12 cellular contexts compared by ENCODE assay signal in genomic region chr6:14734052-14734415, GRCh38.
DNase-seq lines count a peak whose midpoint lies in the region; TF ChIP-seq lines count a peak whose summit lies in the region.
"Had no signal": no experiment of that assay in that cellular context is flagged by ENCODE, and none has a peak within 500 bp of the region (broad histone marks: within the 10 kb centered on the region; RNA-seq: fewer than 3 reads in every experiment).

No MANE protein-coding gene starts in this region.

- in situ Hi-C loops in brain microvascular endothelial cell (cut with HindIII; ENCODE audit: low pct_ligation_motif_present, low sequenced_read_pairs) = no loop called here

- no peak overlapping the region for H3K23ac ChIP-seq in trophoblast cell (ENCODE audit: low read length)

- no peak for TF ChIP-seq CTCF in brain microvascular endothelial cell (IDR thresholded peaks at IDR 0.05; ENCODE audit: low read depth, low read length, missing control alignments)
- TF ChIP-seq CTCF in spleen (IDR thresholded peaks at IDR 0.05 in 8 of 11, conservative IDR thresholded peaks at IDR 0.05 in 3 of 11) = no peak

- no peak overlapping the region for H3K4ac ChIP-seq in trophoblast cell (ENCODE audit: low read depth, low read length)

- H2BK5ac ChIP-seq in trophoblast cell (ENCODE audit: low read depth, low read length, poor library complexity) = peak overlapping the region; percentile 20

- no peaks in the 10 kb centered on the region for H3K79me2 ChIP-seq in trophoblast cell (ENCODE audit: control insufficient read depth, insufficient read depth, low read length, poor library complexity)

- TF ChIP-seq POLR2A in spleen (IDR thresholded peaks at IDR 0.05) = no peak

- no peak overlapping the region for H4K12ac ChIP-seq in trophoblast cell (ENCODE audit: low read depth, low read length)

- no peak overlapping the region for H3K4me2 ChIP-seq in trophoblast cell (ENCODE audit: low read length)

- H3K4me3 Mint-ChIP-seq in T-helper 2 cell treated with Interferon-gamma antibody and Interleukin-4, amounts not matched to agents 5 μg/mL and 100 μg/mL, for 36 hours = peak overlapping the region; percentile 55

- peaks cover 11 to 15% of the 10 kb centered on the region in 2 experiments for H3K4me1 ChIP-seq in trophoblast cell (ENCODE audit: control insufficient read depth in 1 of 2, insufficient read depth in 2 of 2, low read length in 2 of 2)
- H3K4me1 ChIP-seq in spleen = peaks cover 28 to 97% (median 61%) of the 10 kb centered on the region in 6 donors

- peak overlapping the region; percentile 34 for H3K14ac ChIP-seq in trophoblast cell (ENCODE audit: low read length)

- H3K9me3 ChIP-seq in trophoblast cell (ENCODE audit: insufficient read depth, low read depth, low read length) (no peaks in the 10 kb centered on the region), spleen (no peaks in the 10 kb centered on the region)
- H3K9me3 ChIP-seq: upper lobe of right lung had no signal

- H4K91ac ChIP-seq in trophoblast cell (ENCODE audit: low read depth, low read length) = peak overlapping the region; percentile 32

- peak overlapping the region; percentile 76 for H3K27ac Mint-ChIP-seq in T-helper 2 cell treated with Interferon-gamma antibody and Interleukin-4, amounts not matched to agents 5 μg/mL and 100 μg/mL, for 36 hours

- H2AFZ ChIP-seq in trophoblast cell (ENCODE audit: insufficient read depth, low read length, poor library complexity) = no peak overlapping the region

- H3K18ac ChIP-seq in trophoblast cell (ENCODE audit: low read length) = no peak overlapping the region

- no peak overlapping the region for H3K9ac ChIP-seq in trophoblast cell (ENCODE audit: low read length)

- WGBS in trophoblast cell (ENCODE audit: extremely low coverage, insufficient coverage, insufficient read length) = no CpG with 5 or more reads among the region's 2 CpGs
- WGBS in spleen, 5 donors = 76 to 95% (median 88%) methylated on average over 2 of the region's 2 CpGs

- H3K36me3 ChIP-seq in brain microvascular endothelial cell (replicated peaks) (no peaks in the 10 kb centered on the region), trophoblast cell (ENCODE audit: control insufficient read depth in 1 of 2, insufficient read depth in 2 of 2, low read length in 2 of 2) (no peaks in the 10 kb centered on the region), spleen (no peaks in the 10 kb centered on the region)
- H3K36me3 ChIP-seq: upper lobe of right lung had no signal

- H3K79me1 ChIP-seq in trophoblast cell (ENCODE audit: low read length) = peaks cover 9% of the 10 kb centered on the region

- intact Hi-C loops in spleen (cut with DNase I; ENCODE audit: low total_unique reads) = no loop called here

- peak overlapping the region; percentile 51 for H2BK12ac ChIP-seq in trophoblast cell (ENCODE audit: low read length)

- H3K27me3 ChIP-seq in brain microvascular endothelial cell (replicated peaks) (no peaks in the 10 kb centered on the region), trophoblast cell (ENCODE audit: insufficient read depth, low read length) (no peaks in the 10 kb centered on the region), spleen (replicated peaks in 1 of 7) (no peaks in the 10 kb centered on the region)
- H3K27me3 ChIP-seq: upper lobe of right lung had no signal

- peaks cover 10% of the 10 kb centered on the region for H3K9me3 Mint-ChIP-seq in T-helper 2 cell treated with Interferon-gamma antibody and Interleukin-4, amounts not matched to agents 5 μg/mL and 100 μg/mL, for 36 hours

- peaks cover 85% of the 10 kb centered on the region for H3K4me1 Mint-ChIP-seq in T-helper 2 cell treated with Interferon-gamma antibody and Interleukin-4, amounts not matched to agents 5 μg/mL and 100 μg/mL, for 36 hours (ENCODE audit: low read depth)

- H4K8ac ChIP-seq in trophoblast cell (ENCODE audit: low read depth, low read length) = no peak overlapping the region

- peak overlapping the region; percentile 5 for H2BK120ac ChIP-seq in trophoblast cell (ENCODE audit: insufficient read depth, low read length, poor library complexity)

- H3K27ac ChIP-seq in brain microvascular endothelial cell (peak overlapping the region; percentile 83), trophoblast cell (ENCODE audit: low read depth, low read length) (no peak overlapping the region), spleen (peak overlapping the region in 4 of 8 donors; percentile 16 to 78 (median 74))

- H3K4me3 ChIP-seq in brain microvascular endothelial cell (ENCODE audit: low read depth, low read length) (no peak overlapping the region), trophoblast cell (ENCODE audit: low read depth, low read length) (no peak overlapping the region), spleen (peak overlapping the region in 1 of 8 donors; percentile 34)
- H3K4me3 ChIP-seq: upper lobe of right lung had no signal

- peaks cover 13% of the 10 kb centered on the region for H3K36me3 Mint-ChIP-seq in T-helper 2 cell treated with Interferon-gamma antibody and Interleukin-4, amounts not matched to agents 5 μg/mL and 100 μg/mL, for 36 hours (ENCODE audit: low read depth)

- no peak for DNase-seq in T-helper 2 cell treated with Interferon-gamma antibody and Interleukin-4, amounts not matched to agents 5 μg/mL and 100 μg/mL, for 36 hours (ENCODE audit: low spot score)
- DNase-seq in T-helper 2 cell (no peak), OCI-M1 (lab: John Stamatoyannopoulos, UW) (peak; percentile 91), brain microvascular endothelial cell (no peak), trophoblast cell (no peak), HuH-7.5 (ENCODE audit: low spot score) (no peak), spleen (no peak), midbrain (lab: John Stamatoyannopoulos, UW) (no peak)
- DNase-seq: activated effector memory CD4-positive, alpha-beta T cell treated with anti-CD3 and anti-CD28 coated beads, Interleukin-2, amount 50 U/mL, for 16 hours; kidney; NCI-H446; upper lobe of right lung had no signal

- no peaks in the 10 kb centered on the region for H3K27me3 Mint-ChIP-seq in T-helper 2 cell treated with Interferon-gamma antibody and Interleukin-4, amounts not matched to agents 5 μg/mL and 100 μg/mL, for 36 hours (ENCODE audit: low read depth)

- H2AK5ac ChIP-seq in trophoblast cell (ENCODE audit: low read length) = peak overlapping the region; percentile 22
